1 cellular context compared by ENCODE assay signal in the genomic region with DNA sequence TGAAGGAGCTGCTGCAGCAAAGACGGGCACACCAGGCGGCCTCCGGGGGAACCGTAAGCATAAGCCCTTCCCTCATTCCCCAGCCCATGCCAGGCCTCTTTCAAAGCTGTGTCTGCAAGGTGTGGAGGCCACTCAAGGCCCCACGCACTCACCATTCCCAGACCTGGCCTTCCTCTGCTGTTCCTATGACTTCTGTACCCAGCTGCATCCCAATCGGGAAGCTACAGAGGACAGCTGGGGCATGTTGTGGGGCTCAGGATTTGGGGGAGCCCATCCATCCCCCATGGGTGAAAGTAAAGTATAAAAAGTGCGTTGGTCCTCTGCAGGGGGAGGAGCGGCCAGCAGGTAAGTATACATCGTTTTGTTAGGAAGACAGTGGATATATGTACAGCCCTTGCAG.
TF ChIP-seq lines count a peak whose summit lies in the region.

No MANE protein-coding gene starts in this region.

TF ChIP-seq in GM23338, 12 proteins besides CTCF, POLR2A, EP300 and RAD21 (continued from another document):
- TF ChIP-seq, protein P1, sequence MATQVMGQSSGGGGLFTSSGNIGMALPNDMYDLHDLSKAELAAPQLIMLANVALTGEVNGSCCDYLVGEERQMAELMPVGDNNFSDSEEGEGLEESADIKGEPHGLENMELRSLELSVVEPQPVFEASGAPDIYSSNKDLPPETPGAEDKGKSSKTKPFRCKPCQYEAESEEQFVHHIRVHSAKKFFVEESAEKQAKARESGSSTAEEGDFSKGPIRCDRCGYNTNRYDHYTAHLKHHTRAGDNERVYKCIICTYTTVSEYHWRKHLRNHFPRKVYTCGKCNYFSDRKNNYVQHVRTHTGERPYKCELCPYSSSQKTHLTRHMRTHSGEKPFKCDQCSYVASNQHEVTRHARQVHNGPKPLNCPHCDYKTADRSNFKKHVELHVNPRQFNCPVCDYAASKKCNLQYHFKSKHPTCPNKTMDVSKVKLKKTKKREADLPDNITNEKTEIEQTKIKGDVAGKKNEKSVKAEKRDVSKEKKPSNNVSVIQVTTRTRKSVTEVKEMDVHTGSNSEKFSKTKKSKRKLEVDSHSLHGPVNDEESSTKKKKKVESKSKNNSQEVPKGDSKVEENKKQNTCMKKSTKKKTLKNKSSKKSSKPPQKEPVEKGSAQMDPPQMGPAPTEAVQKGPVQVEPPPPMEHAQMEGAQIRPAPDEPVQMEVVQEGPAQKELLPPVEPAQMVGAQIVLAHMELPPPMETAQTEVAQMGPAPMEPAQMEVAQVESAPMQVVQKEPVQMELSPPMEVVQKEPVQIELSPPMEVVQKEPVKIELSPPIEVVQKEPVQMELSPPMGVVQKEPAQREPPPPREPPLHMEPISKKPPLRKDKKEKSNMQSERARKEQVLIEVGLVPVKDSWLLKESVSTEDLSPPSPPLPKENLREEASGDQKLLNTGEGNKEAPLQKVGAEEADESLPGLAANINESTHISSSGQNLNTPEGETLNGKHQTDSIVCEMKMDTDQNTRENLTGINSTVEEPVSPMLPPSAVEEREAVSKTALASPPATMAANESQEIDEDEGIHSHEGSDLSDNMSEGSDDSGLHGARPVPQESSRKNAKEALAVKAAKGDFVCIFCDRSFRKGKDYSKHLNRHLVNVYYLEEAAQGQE (IDR thresholded peaks at IDR 0.05; ENCODE audit: unreplicated experiment), result no peak
- TF ChIP-seq NANOG (IDR thresholded peaks at IDR 0.05; ENCODE audit: borderline replicate concordance), result no peak
- TF ChIP-seq EZH2phosphoT487 (IDR thresholded peaks at IDR 0.05; ENCODE audit: unreplicated experiment), result no peak
TF ChIP-seq in GM23338: peak in this region for 0.
